ENCODE assay signal across 14 cellular contexts in the genomic region with DNA sequence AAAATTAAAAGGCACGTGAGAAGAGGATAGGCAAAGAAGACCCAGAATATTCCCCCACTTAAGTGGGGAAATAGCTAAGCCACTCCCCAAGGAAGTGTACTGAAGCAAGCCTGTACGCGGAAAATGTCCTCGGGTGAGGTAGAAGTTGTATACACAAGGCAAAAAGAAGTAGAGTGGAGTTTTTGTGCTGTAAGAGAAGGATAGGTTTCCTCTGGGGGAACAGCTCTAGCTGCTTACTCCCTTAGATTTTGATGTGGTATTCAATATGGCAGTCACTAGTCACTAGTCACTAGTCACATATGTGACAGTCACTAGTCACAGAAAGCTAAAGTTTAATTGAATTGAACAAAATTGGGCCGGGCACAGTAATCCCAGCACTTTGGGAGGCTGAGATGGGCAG. TPM values are rescaled to one million over a fixed set of nuclear protein-coding genes. Genes with fewer than 3 reads are reported as not detected.
DNase-seq lines count a peak whose midpoint lies in the region; ATAC-seq and TF ChIP-seq lines count a peak whose summit lies in the region.
"Had no signal": no experiment of that assay in that cellular context is flagged by ENCODE, and none has a peak within 500 bp of the region (broad histone marks: within the 10 kb centered on the region; RNA-seq: fewer than 3 reads in every experiment).

No MANE protein-coding gene starts in this region.

- H3K36me3 Mint-ChIP-seq in CD14-positive monocyte, result peaks cover 22 to 23% of the 10 kb centered on the region in 2 donors
- peaks cover 16 to 23% (median 23%) of the 10 kb centered on the region in 3 donors for H3K36me3 Mint-ChIP-seq in CD8-positive, alpha-beta memory T cell
- H3K36me3 Mint-ChIP-seq in central memory CD8-positive, alpha-beta T cell (ENCODE audit: insufficient read depth), result peaks cover 27% of the 10 kb centered on the region
- peaks cover 17% of the 10 kb centered on the region for H3K36me3 Mint-ChIP-seq in neural progenitor cell

- H3K27ac Mint-ChIP-seq in CD14-positive monocyte (peak overlapping the region; percentile 64 to 87 (median 75)), neural progenitor cell (peak overlapping the region; percentile 16)
- H3K27ac Mint-ChIP-seq in CD8-positive, alpha-beta memory T cell, result peak overlapping the region; percentile 2 to 97 (median 46)
- H3K27ac Mint-ChIP-seq in central memory CD8-positive, alpha-beta T cell (ENCODE audit: low read depth), result no peak overlapping the region
- H3K27ac Mint-ChIP-seq: GM23338 had no signal

- CTCF ChIA-PET in CD8-positive, alpha-beta memory T cell (lab: Charles Lee), result interaction anchor here (0.7 to 26.4 kb wide), 6 partner anchors 10 to 144 kb away, joined by 3 to 475 read pairs (median 4); a partner anchor contains a TSS

- intact Hi-C loops in CD14-positive monocyte (cut with micrococcal nuclease), result no loop called here

- peaks cover 0 to 1% (median 0%) of the 10 kb centered on the region in 3 donors for H3K27me3 Mint-ChIP-seq in CD14-positive monocyte (ENCODE audit: low read depth in 3 of 3)
- no peaks in the 10 kb centered on the region for H3K27me3 Mint-ChIP-seq in CD8-positive, alpha-beta memory T cell
- H3K27me3 Mint-ChIP-seq in central memory CD8-positive, alpha-beta T cell, result no peaks in the 10 kb centered on the region
- peaks cover 2% of the 10 kb centered on the region for H3K27me3 Mint-ChIP-seq in neural progenitor cell (ENCODE audit: insufficient read depth, low read depth)

- no peak overlapping the region for H3K27ac ChIP-seq in CD8-positive, alpha-beta memory T cell (ENCODE audit: low read depth, low read length)
- H3K27ac ChIP-seq in neural progenitor cell, result no peak overlapping the region

- no peak overlapping the region for H3K4me3 Mint-ChIP-seq in CD14-positive monocyte
- peak overlapping the region in 1 of 7 donors; percentile 65 for H3K4me3 Mint-ChIP-seq in CD8-positive, alpha-beta memory T cell
- H3K4me3 Mint-ChIP-seq in central memory CD8-positive, alpha-beta T cell, result no peak overlapping the region
- no peak overlapping the region for H3K4me3 Mint-ChIP-seq in neural progenitor cell
- H3K4me3 Mint-ChIP-seq: GM23338 had no signal

- H4K20me1 ChIP-seq in neural progenitor cell (ENCODE audit: low read depth), result peaks cover 24% of the 10 kb centered on the region

- no peaks in the 10 kb centered on the region for H3K27me3 ChIP-seq in CD8-positive, alpha-beta memory T cell (ENCODE audit: insufficient read depth, low read length, poor library complexity, severe bottlenecking)
- H3K27me3 ChIP-seq in neural progenitor cell, result no peaks in the 10 kb centered on the region

- peak; percentile 16 for ATAC-seq in central memory CD8-positive, alpha-beta T cell (replicated peaks; ENCODE audit: extremely low read depth, poor library complexity, severe bottlenecking)
- no peak for ATAC-seq in HG03045 (IDR thresholded peaks at IDR 0.05; ENCODE audit: unreplicated experiment)
- ATAC-seq: GM23338 had no signal

- DNase-seq in CD14-positive monocyte (ENCODE audit: low spot score) (no peak), neural progenitor cell (ENCODE audit: low spot score) (no peak), HPDE6-E6E7 (ENCODE audit: extremely low spot score) (no peak), NK-92 (lab: John Stamatoyannopoulos, UW; ENCODE audit: unreplicated experiment) (no peak), NCI-H1105 treated with DMSO at 0.1 percent for 48 hours (lab: John Stamatoyannopoulos, UW) (no peak)
- DNase-seq in CD8-positive, alpha-beta memory T cell, result peak in 2 of 5 donors; percentile 26 to 50
- DNase-seq in central memory CD8-positive, alpha-beta T cell (ENCODE audit: low spot score in 2 of 2), result no peak
- DNase-seq: activated CD8-positive, alpha-beta memory T cell treated with anti-CD3 and anti-CD28 coated beads, Interleukin-2, amount 50 U/mL, for 4 hours; cerebellar nuclear complex; NCI-H1436 treated with DMSO at 0.1 percent for 48 hours; NCI-H774 had no signal

- peaks cover 28% of the 10 kb centered on the region for H3F3A ChIP-seq in neural progenitor cell (ENCODE audit: low read depth)

- no peak overlapping the region for H3K4me2 ChIP-seq in neural progenitor cell
- H3K4me2 ChIP-seq: GM23338 had no signal

- H3K36me3 ChIP-seq in CD8-positive, alpha-beta memory T cell (ENCODE audit: insufficient read depth, low read length), result peaks cover 19% of the 10 kb centered on the region
- H3K36me3 ChIP-seq in neural progenitor cell, result peaks cover 8% of the 10 kb centered on the region

- H3K4me3 ChIP-seq in CD8-positive, alpha-beta memory T cell (ENCODE audit: low read length), result no peak overlapping the region
- H3K4me3 ChIP-seq in neural progenitor cell, result no peak overlapping the region
- H3K4me3 ChIP-seq: GM23338 had no signal

- H3K4me1 ChIP-seq in CD8-positive, alpha-beta memory T cell (ENCODE audit: insufficient read depth, low read length), result peaks cover 71% of the 10 kb centered on the region
- peaks cover 17% of the 10 kb centered on the region for H3K4me1 ChIP-seq in neural progenitor cell

- H2AFZ ChIP-seq in neural progenitor cell (replicated peaks), result no peak overlapping the region
- H2AFZ ChIP-seq: GM23338 had no signal

- H3K9me3 Mint-ChIP-seq in CD14-positive monocyte, result peaks cover 0 to under 1% (median 0%) of the 10 kb centered on the region in 7 donors
- peaks cover 0 to under 1% (median 0%) of the 10 kb centered on the region in 5 donors for H3K9me3 Mint-ChIP-seq in CD8-positive, alpha-beta memory T cell
- H3K9me3 Mint-ChIP-seq in central memory CD8-positive, alpha-beta T cell, result no peaks in the 10 kb centered on the region
- H3K9me3 Mint-ChIP-seq in neural progenitor cell, result no peaks in the 10 kb centered on the region
- H3K9me3 Mint-ChIP-seq: GM23338 had no signal

- TF ChIP-seq CTCF in CD14-positive monocyte (IDR thresholded peaks at IDR 0.05) (no peak), neural progenitor cell (IDR thresholded peaks at IDR 0.05) (no peak)

- POLR2A ChIA-PET in CD8-positive, alpha-beta memory T cell (lab: Charles Lee), result interaction anchor here (0.8 to 11.4 kb wide), 5 partner anchors 8 to 143 kb away, joined by 4 to 229 read pairs (median 5); a partner anchor contains a TSS

- H3K79me2 ChIP-seq in neural progenitor cell (ENCODE audit: low read depth), result no peaks in the 10 kb centered on the region

- H3K9me3 ChIP-seq in CD8-positive, alpha-beta memory T cell (ENCODE audit: low read length), result no peaks in the 10 kb centered on the region
- no peaks in the 10 kb centered on the region for H3K9me3 ChIP-seq in neural progenitor cell (ENCODE audit: low read depth)

- no peak overlapping the region for H3K9ac ChIP-seq in neural progenitor cell

- H3K4me1 Mint-ChIP-seq in CD14-positive monocyte (peaks cover 86% of the 10 kb centered on the region), neural progenitor cell (peaks cover 47% of the 10 kb centered on the region)
- H3K4me1 Mint-ChIP-seq in CD8-positive, alpha-beta memory T cell, result peaks cover 56 to 65% (median 59%) of the 10 kb centered on the region in 3 donors
- peaks cover 72% of the 10 kb centered on the region for H3K4me1 Mint-ChIP-seq in central memory CD8-positive, alpha-beta T cell

RNA-seq across cellular contexts. Expression of a gene that starts 7.6 kb away (rescaled TPM):
- 100 to 1,000 TPM; 640 to 844 TPM for polyA plus RNA-seq in CD14-positive monocyte
- total RNA-seq in CD8-positive, alpha-beta memory T cell, result 100 to 1,000 TPM; 167 to 170 TPM
- polyA plus RNA-seq in CD8-positive, alpha-beta memory T cell, result 4,579 TPM
- total RNA-seq in neural progenitor cell (ENCODE audit: low replicate concordance), result 177 and 213 TPM in 2 replicates

RNA-seq across cellular contexts. Expression of a gene that starts 24.3 kb away (rescaled TPM):
- polyA plus RNA-seq in CD14-positive monocyte, result 10 to 100 TPM; 36.2 to 39.0 TPM
- total RNA-seq in CD8-positive, alpha-beta memory T cell, result 10 to 100 TPM; 21.6 to 22.8 TPM
- polyA plus RNA-seq in CD8-positive, alpha-beta memory T cell, result 103 TPM
- total RNA-seq in neural progenitor cell (ENCODE audit: low replicate concordance), result 11.1 and 12.0 TPM in 2 replicates

RNA-seq across cellular contexts. Expression of a gene that starts 24.4 kb away (rescaled TPM):
- not detected for polyA plus RNA-seq in CD14-positive monocyte
- 1 to 10 TPM; 6.9 to 8.7 TPM for total RNA-seq in CD8-positive, alpha-beta memory T cell
- 0.97 TPM for polyA plus RNA-seq in CD8-positive, alpha-beta memory T cell
- 0.06 and 0.28 TPM in 2 replicates for total RNA-seq in neural progenitor cell (ENCODE audit: low replicate concordance)

RNA-seq across cellular contexts. Expression of a gene that starts 31.0 kb away (rescaled TPM):
- polyA plus RNA-seq in CD14-positive monocyte, result 1 to 10 TPM; 6.3 to 8.5 TPM
- total RNA-seq in CD8-positive, alpha-beta memory T cell, result 10 to 100 TPM; 41.8 to 42.6 TPM
- 33.5 TPM for polyA plus RNA-seq in CD8-positive, alpha-beta memory T cell
- total RNA-seq in neural progenitor cell (ENCODE audit: low replicate concordance), result 12.5 and 13.6 TPM in 2 replicates

RNA-seq across cellular contexts. Expression of a gene that starts 32.8 kb away (rescaled TPM):
- not detected for polyA plus RNA-seq in CD14-positive monocyte
- total RNA-seq in CD8-positive, alpha-beta memory T cell, result not detected
- polyA plus RNA-seq in CD8-positive, alpha-beta memory T cell, result not detected
- not detected in 2 replicates for total RNA-seq in neural progenitor cell (ENCODE audit: low replicate concordance)
- polyA plus RNA-seq: neural cell had no signal
